ENCODE assay signal across 12 cellular contexts in genomic region chr10:615583-616152, GRCh38.
A peak's percentile ranks its signal among the peaks of the same experiment; 100 is the strongest.
DNase-seq lines count a peak whose midpoint lies in the region; ATAC-seq and TF ChIP-seq lines count a peak whose summit lies in the region.
"Had no signal": no experiment of that assay in that cellular context is flagged by ENCODE, and none has a peak within 500 bp of the region (broad histone marks: within the 10 kb centered on the region; RNA-seq: fewer than 3 reads in every experiment).

No MANE protein-coding gene starts in this region.

- H3K9me2 ChIP-seq in Karpas-422 (replicated peaks; ENCODE audit: insufficient read depth, low read length) (no peaks in the 10 kb centered on the region), hepatocyte (replicated peaks; ENCODE audit: insufficient read depth) (no peaks in the 10 kb centered on the region)

- no peak overlapping the region for H3K27ac Mint-ChIP-seq in activated CD4-positive, alpha-beta T cell treated with anti-CD3 and anti-CD28 coated beads, Interleukin-2, amount 10 ng/mL, durations not matched to agents 7 days and 5 days
- H3K27ac Mint-ChIP-seq: activated naive CD8-positive, alpha-beta T cell treated with anti-CD3 and anti-CD28 coated beads, Interleukin-2, amount 10 ng/mL, durations not matched to agents 7 days and 5 days; CD4-positive, CD25-positive, alpha-beta regulatory T cell; T-helper 2 cell treated with Interferon-gamma antibody and Interleukin-4, amounts not matched to agents 5 μg/mL and 100 μg/mL, for 36 hours had no signal

- H4K20me1 ChIP-seq in osteoblast (ENCODE audit: insufficient read depth, low read length), result peaks cover 27% of the 10 kb centered on the region
- no peaks in the 10 kb centered on the region for H4K20me1 ChIP-seq in Karpas-422 (ENCODE audit: insufficient read depth, low read depth, low read length)
- H4K20me1 ChIP-seq in hepatocyte (ENCODE audit: insufficient read depth, poor library complexity, severe bottlenecking), result peaks cover 71% of the 10 kb centered on the region

- H3K4me3 ChIP-seq in osteoblast (ENCODE audit: insufficient read depth, low read length) (peak overlapping the region; percentile 4), Karpas-422 (ENCODE audit: low read length) (no peak overlapping the region), hepatocyte (no peak overlapping the region)

- H3K9me3 ChIP-seq in osteoblast (ENCODE audit: low read depth, low read length) (no peaks in the 10 kb centered on the region), Karpas-422 (ENCODE audit: low read length) (no peaks in the 10 kb centered on the region), hepatocyte (ENCODE audit: low read depth) (no peaks in the 10 kb centered on the region)

- H3K4me2 ChIP-seq in osteoblast (ENCODE audit: insufficient read depth, low read length) (peak overlapping the region; percentile 62), Karpas-422 (ENCODE audit: low read depth, low read length, poor library complexity, severe bottlenecking) (no peak overlapping the region), hepatocyte (no peak overlapping the region)

- no peak overlapping the region for H3K9ac ChIP-seq in Karpas-422 (ENCODE audit: low read length)

- H2AFZ ChIP-seq in osteoblast (ENCODE audit: low read length) (no peak overlapping the region), Karpas-422 (ENCODE audit: low read length) (no peak overlapping the region), hepatocyte (no peak overlapping the region)

- no peak for TF ChIP-seq CTCF in osteoblast (IDR thresholded peaks at IDR 0.05; ENCODE audit: extremely low read depth, low read depth, low read length)
- no peak for TF ChIP-seq CTCF in hepatocyte (IDR thresholded peaks at IDR 0.05; ENCODE audit: poor library complexity)

- no peaks in the 10 kb centered on the region for H3K27me3 ChIP-seq in osteoblast (ENCODE audit: insufficient read depth, low read length)
- no peaks in the 10 kb centered on the region for H3K27me3 ChIP-seq in Karpas-422 (ENCODE audit: low read length)
- no peaks in the 10 kb centered on the region for H3K27me3 ChIP-seq in hepatocyte

- DNase-seq in Daoy (ENCODE audit: low read depth) (peak; percentile 83), osteoblast (ENCODE audit: insufficient read length, low spot score, missing footprints) (peak; percentile 96), Karpas-422 (no peak), hepatocyte (ENCODE audit: low spot score) (no peak)
- no peak for DNase-seq in activated CD4-positive, alpha-beta T cell treated with anti-CD3 and anti-CD28 coated beads, Interleukin-2, amount 10 ng/mL, durations not matched to agents 7 days and 5 days
- DNase-seq: activated naive CD8-positive, alpha-beta T cell treated with anti-CD3 and anti-CD28 coated beads, Interleukin-2, amount 10 ng/mL, durations not matched to agents 7 days and 5 days; CD4-positive, CD25-positive, alpha-beta regulatory T cell; NCI-H2171 had no signal

- no peaks in the 10 kb centered on the region for H3K9me3 Mint-ChIP-seq in activated CD4-positive, alpha-beta T cell treated with anti-CD3 and anti-CD28 coated beads, Interleukin-2, amount 10 ng/mL, durations not matched to agents 7 days and 5 days
- H3K9me3 Mint-ChIP-seq: activated naive CD8-positive, alpha-beta T cell treated with anti-CD3 and anti-CD28 coated beads, Interleukin-2, amount 10 ng/mL, durations not matched to agents 7 days and 5 days; CD4-positive, CD25-positive, alpha-beta regulatory T cell; T-helper 2 cell treated with Interferon-gamma antibody and Interleukin-4, amounts not matched to agents 5 μg/mL and 100 μg/mL, for 36 hours had no signal

- POLR2A ChIA-PET in activated CD4-positive, alpha-beta T cell treated with anti-CD3 and anti-CD28 coated beads, Interleukin-2, amount 10 ng/mL, durations not matched to agents 7 days and 5 days (lab: Charles Lee), result no interaction called here

- H3K27me3 Mint-ChIP-seq in activated CD4-positive, alpha-beta T cell treated with anti-CD3 and anti-CD28 coated beads, Interleukin-2, amount 10 ng/mL, durations not matched to agents 7 days and 5 days, result peaks cover 8% of the 10 kb centered on the region

- H3K79me2 ChIP-seq in osteoblast (ENCODE audit: insufficient read depth, low read length), result peaks cover 96% of the 10 kb centered on the region
- H3K79me2 ChIP-seq in Karpas-422 (ENCODE audit: low read length), result no peaks in the 10 kb centered on the region
- H3K79me2 ChIP-seq in hepatocyte, result peaks cover 88% of the 10 kb centered on the region

- peaks cover 25% of the 10 kb centered on the region for H3K4me1 ChIP-seq in osteoblast (ENCODE audit: insufficient read depth, low read length)
- peaks cover 7% of the 10 kb centered on the region for H3K4me1 ChIP-seq in Karpas-422 (ENCODE audit: low read length)
- H3K4me1 ChIP-seq in hepatocyte (ENCODE audit: insufficient read depth), result peaks cover 10% of the 10 kb centered on the region

- H3K36me3 ChIP-seq in osteoblast (ENCODE audit: insufficient read depth, low read length) (no peaks in the 10 kb centered on the region), Karpas-422 (ENCODE audit: insufficient read depth, low read length) (no peaks in the 10 kb centered on the region), hepatocyte (replicated peaks; ENCODE audit: insufficient read depth, low read depth) (no peaks in the 10 kb centered on the region)

- no peaks in the 10 kb centered on the region for H3K4me1 Mint-ChIP-seq in activated CD4-positive, alpha-beta T cell treated with anti-CD3 and anti-CD28 coated beads, Interleukin-2, amount 10 ng/mL, durations not matched to agents 7 days and 5 days

- H3K27ac ChIP-seq in osteoblast (ENCODE audit: low read depth, low read length) (peak overlapping the region; percentile 72), Karpas-422 (ENCODE audit: low read length) (no peak overlapping the region), hepatocyte (no peak overlapping the region)

- CTCF ChIA-PET in activated CD4-positive, alpha-beta T cell treated with anti-CD3 and anti-CD28 coated beads, Interleukin-2, amount 10 ng/mL, durations not matched to agents 7 days and 5 days (lab: Charles Lee), result interaction anchor here (0.7 kb wide), 1 partner anchor 9 kb away, joined by 3 read pairs; no protein-coding TSS in a partner anchor

- H3K36me3 Mint-ChIP-seq in activated CD4-positive, alpha-beta T cell treated with anti-CD3 and anti-CD28 coated beads, Interleukin-2, amount 10 ng/mL, durations not matched to agents 7 days and 5 days (ENCODE audit: low read depth), result no peaks in the 10 kb centered on the region
- H3K36me3 Mint-ChIP-seq: activated naive CD8-positive, alpha-beta T cell treated with anti-CD3 and anti-CD28 coated beads, Interleukin-2, amount 10 ng/mL, durations not matched to agents 7 days and 5 days; CD4-positive, CD25-positive, alpha-beta regulatory T cell had no signal

- H3K4me3 Mint-ChIP-seq in activated CD4-positive, alpha-beta T cell treated with anti-CD3 and anti-CD28 coated beads, Interleukin-2, amount 10 ng/mL, durations not matched to agents 7 days and 5 days, result no peak overlapping the region
- H3K4me3 Mint-ChIP-seq: activated naive CD8-positive, alpha-beta T cell treated with anti-CD3 and anti-CD28 coated beads, Interleukin-2, amount 10 ng/mL, durations not matched to agents 7 days and 5 days; CD4-positive, CD25-positive, alpha-beta regulatory T cell; T-helper 2 cell treated with Interferon-gamma antibody and Interleukin-4, amounts not matched to agents 5 μg/mL and 100 μg/mL, for 36 hours had no signal

- ATAC-seq in SK-N-SH treated with all-trans-retinoic acid at 6 μM for 48 hours, result peak; percentile 69
- ATAC-seq in esophagus mucosa, result peak; percentile 32
- no peak for ATAC-seq in HG03521 (IDR thresholded peaks at IDR 0.05; ENCODE audit: unreplicated experiment)

- 83% methylated on average over 13 of the region's 13 CpGs for WGBS in hepatocyte (ENCODE audit: low lambda C conversion rate, missing lambda C conversion rate)

TF ChIP-seq in SK-N-SH treated with all-trans-retinoic acid at 6 μM for 48 hours, 23 proteins besides CTCF, POLR2A, EP300 and RAD21:
- TF ChIP-seq ARNTL (CRISPR knock-in tag; IDR thresholded peaks at IDR 0.05; ENCODE audit: borderline replicate concordance, low read depth), result no peak
- no peak for TF ChIP-seq CSDC2 (CRISPR knock-in tag; IDR thresholded peaks at IDR 0.05)
- TF ChIP-seq CSRNP3 (CRISPR knock-in tag; IDR thresholded peaks at IDR 0.05), result no peak
- no peak for TF ChIP-seq GLIS3 (CRISPR knock-in tag; IDR thresholded peaks at IDR 0.05)
- no peak for TF ChIP-seq ZNF70 (CRISPR knock-in tag; IDR thresholded peaks at IDR 0.05)
- TF ChIP-seq OSR1 (CRISPR knock-in tag; IDR thresholded peaks at IDR 0.05), result no peak
- no peak for TF ChIP-seq TOX (CRISPR knock-in tag; IDR thresholded peaks at IDR 0.05; ENCODE audit: borderline replicate concordance)
- TF ChIP-seq ZNF8 (CRISPR knock-in tag; IDR thresholded peaks at IDR 0.05), result no peak

Comparison
In these comparisons a context has a peak if more than half of its experiments do, and no peak if none do; other contexts are left out.
1. DNase-seq: peak in Daoy (single experiment) and osteoblast (single experiment); none in Karpas-422 (single experiment), activated CD4-positive, alpha-beta T cell treated with anti-CD3 and anti-CD28 coated beads, Interleukin-2, amount 10 ng/mL, durations not matched to agents 7 days and 5 days (single experiment) and hepatocyte (single experiment).